Comparison of ENCODE assay signal across 17 cellular contexts in the genomic region with DNA sequence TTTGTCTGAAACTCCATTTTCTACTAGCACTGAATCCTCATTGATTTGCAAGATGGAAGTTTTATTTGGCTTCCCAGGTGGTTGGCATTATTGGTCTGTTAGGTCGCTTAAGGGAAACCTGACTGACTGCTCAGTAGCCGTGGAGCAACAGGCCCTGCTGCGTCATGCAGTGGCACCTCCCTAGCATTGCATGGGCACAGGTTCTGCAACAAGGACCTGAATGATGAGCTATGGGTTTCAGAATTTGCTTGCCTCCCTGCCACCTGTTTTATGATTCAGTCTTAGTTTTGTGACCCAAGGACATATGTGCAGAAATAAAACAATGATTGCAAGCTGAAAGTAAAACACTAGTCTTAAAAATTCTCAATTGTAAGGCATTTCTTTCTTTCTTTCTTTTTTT.
DNase-seq lines count a peak whose midpoint lies in the region; ATAC-seq, FAIRE-seq and TF ChIP-seq lines count a peak whose summit lies in the region.
"Had no signal": no experiment of that assay in that cellular context is flagged by ENCODE, and none has a peak within 500 bp of the region (broad histone marks: within the 10 kb centered on the region; RNA-seq: fewer than 3 reads in every experiment).

No MANE protein-coding gene starts in this region.

- no peaks in the 10 kb centered on the region for H3K36me3 ChIP-seq in HEK293 (ENCODE audit: control insufficient read depth in 2 of 2, insufficient read depth in 1 of 2, low read length in 2 of 2)

- no peak overlapping the region for H3K4me3 ChIP-seq in HEK293 (ENCODE audit: low read depth, low read length)
- H3K4me3 ChIP-seq: GM23248 had no signal

- DNase-seq in GM12892 (ENCODE audit: insufficient read length) (no peak), RCC 7860 (ENCODE audit: low spot score) (peak; percentile 10), kidney tubule cell (ENCODE audit: low spot score) (peak; percentile 56), NCI-H2196 (lab: John Stamatoyannopoulos, UW; ENCODE audit: unreplicated experiment) (no peak), islet precursor cell (no peak)
- DNase-seq: CD4-positive, alpha-beta T cell; DMS79 treated with DMSO at 0.1 percent for 48 hours; GM23248; Karpas-422; NCI-H1436; NCI-H2081; NCI-H2227 treated with DMSO at 0.1 percent for 48 hours; NCI-H526 had no signal

- H3K9me3 ChIP-seq in HEK293 (ENCODE audit: control insufficient read depth, insufficient read depth, low read depth, low read length) = no peaks in the 10 kb centered on the region

- CTCF ChIA-PET in HEK293 (lab: Yijun Ruan, JAX) = interaction anchor here (0.6 kb wide), 2 partner anchors 61 to 1420 kb away, joined by 3 read pairs; no protein-coding TSS in a partner anchor

- POLR2A ChIA-PET in HEK293 (lab: Yijun Ruan, JAX) = no interaction called here

- TF ChIP-seq POLR2A in GM12892 (IDR thresholded peaks at IDR 0.05; ENCODE audit: low read depth, low read length) = no peak

- TF ChIP-seq CTCF in HEK293 (tag by site-specific recombination; IDR thresholded peaks at IDR 0.05) = no peak

- ATAC-seq in HG02981 (IDR thresholded peaks at IDR 0.05; ENCODE audit: unreplicated experiment) = no peak
- ATAC-seq: HepG2 had no signal

- H3K27ac ChIP-seq in HEK293 (ENCODE audit: extremely low read depth, low read depth, low read length) = no peak overlapping the region

- FAIRE-seq in GM12892 (lab: Jason Lieb, UNC) (peak; percentile 46), RCC 7860 (lab: Jason Lieb, UNC) (no peak)
- FAIRE-seq: G401.6, HepG2 had no signal

- H3K4me1 ChIP-seq in HEK293 (ENCODE audit: control insufficient read depth, insufficient read depth, low read length) = no peaks in the 10 kb centered on the region

TF ChIP-seq in HEK293, 187 proteins besides CTCF, POLR2A, EP300 and RAD21:
- no peak for TF ChIP-seq ZNF658 (tag by site-specific recombination; IDR thresholded peaks at IDR 0.05)
- 0 out of 2 replicates have a peak, but pooled peaks have one; percentile 28 for TF ChIP-seq SCRT2 (tag by site-specific recombination; IDR thresholded peaks at IDR 0.05)

Comparison
In these comparisons a context has a peak if more than half of its experiments do, and no peak if none do; other contexts are left out.
1. DNase-seq: peak in RCC 7860 (single experiment) and kidney tubule cell (single experiment); none in GM12892 (single experiment), NCI-H2196 (single experiment) and islet precursor cell (single experiment).